In genomic region chr11:2933376-2934056, GRCh38 we compare ENCODE assay signal across 8 cellular contexts. TPM values are rescaled to one million over a fixed set of nuclear protein-coding genes. Genes with fewer than 3 reads are reported as not detected.
DNase-seq lines count a peak whose midpoint lies in the region; ATAC-seq and TF ChIP-seq lines count a peak whose summit lies in the region.

No MANE protein-coding gene starts in this region.

- peaks cover 16% of the 10 kb centered on the region for H3K9me3 Mint-ChIP-seq in activated naive CD4-positive, alpha-beta T cell treated with anti-CD3 and anti-CD28 coated beads, Interleukin-2, amount 10 ng/mL, durations not matched to agents 7 days and 5 days

- H3K36me3 ChIP-seq in heart right ventricle: no peaks in the 10 kb centered on the region

- H3K27ac Mint-ChIP-seq in activated naive CD4-positive, alpha-beta T cell treated with anti-CD3 and anti-CD28 coated beads, Interleukin-2, amount 10 ng/mL, durations not matched to agents 7 days and 5 days: peak overlapping the region; percentile 72

- peaks cover 0 to 28% (median 21%) of the 10 kb centered on the region in 7 donors for H3K27me3 ChIP-seq in heart right ventricle

- intact Hi-C loops in heart right ventricle (cut with DNase I): no loop called here

- DNase-seq in GM12865 (ENCODE audit: low read depth) (peak; percentile 58), NCI-H2029 (lab: John Stamatoyannopoulos, UW) (peak; percentile 92), heart right ventricle (peak; percentile 39 to 68), GM19238 (ENCODE audit: insufficient read length, low spot score) (no peak)
- peak; percentile 71 for DNase-seq in activated naive CD4-positive, alpha-beta T cell treated with anti-CD3 and anti-CD28 coated beads, Interleukin-2, amount 10 ng/mL, durations not matched to agents 7 days and 5 days
- DNase-seq in stimulated activated CD8-positive, alpha-beta memory T cell treated with anti-CD3 and anti-CD28 coated beads, Interleukin-2, amount 100 ng/mL, for 48 hours (ENCODE audit: low read depth in 2 of 2): peak; percentile 38 to 40

- peaks cover 8 to 39% (median 20%) of the 10 kb centered on the region in 9 donors for H3K4me1 ChIP-seq in heart right ventricle

- peaks cover 50% of the 10 kb centered on the region for H3K27me3 Mint-ChIP-seq in activated naive CD4-positive, alpha-beta T cell treated with anti-CD3 and anti-CD28 coated beads, Interleukin-2, amount 10 ng/mL, durations not matched to agents 7 days and 5 days

- H3K9me3 ChIP-seq in heart right ventricle: peaks cover 0 to 15% (median 5%) of the 10 kb centered on the region in 11 donors

- H3K4me3 ChIP-seq in GM12865 (ENCODE audit: low read depth, low read length) (no peak overlapping the region), heart right ventricle (no peak overlapping the region)

- 46 to 54% methylated on average over 12 of the region's 12 CpGs for WGBS in heart right ventricle, 2 donors

- CTCF ChIA-PET in activated naive CD4-positive, alpha-beta T cell treated with anti-CD3 and anti-CD28 coated beads, Interleukin-2, amount 10 ng/mL, durations not matched to agents 7 days and 5 days (lab: Charles Lee): interaction anchor here (0.6 to 5.4 kb wide), 5 partner anchors 10 to 815 kb away, joined by 3 to 36 read pairs (median 3); no protein-coding TSS in a partner anchor

- peak overlapping the region in 1 of 10 donors; percentile 71 for H3K27ac ChIP-seq in heart right ventricle

- H3K4me3 Mint-ChIP-seq in activated naive CD4-positive, alpha-beta T cell treated with anti-CD3 and anti-CD28 coated beads, Interleukin-2, amount 10 ng/mL, durations not matched to agents 7 days and 5 days: no peak overlapping the region

- peaks cover 12% of the 10 kb centered on the region for H3K36me3 Mint-ChIP-seq in activated naive CD4-positive, alpha-beta T cell treated with anti-CD3 and anti-CD28 coated beads, Interleukin-2, amount 10 ng/mL, durations not matched to agents 7 days and 5 days

- H3K4me1 Mint-ChIP-seq in activated naive CD4-positive, alpha-beta T cell treated with anti-CD3 and anti-CD28 coated beads, Interleukin-2, amount 10 ng/mL, durations not matched to agents 7 days and 5 days: peaks cover 29% of the 10 kb centered on the region

- TF ChIP-seq CTCF in GM12865 (IDR thresholded peaks at IDR 0.05; ENCODE audit: insufficient read depth, low read depth, low read length, missing control alignments): no peak
- no peak for TF ChIP-seq CTCF in heart right ventricle (IDR thresholded peaks at IDR 0.05)

- ATAC-seq in heart right ventricle (peak; percentile 7 to 54 (median 42)), HG03095 (IDR thresholded peaks at IDR 0.05; ENCODE audit: unreplicated experiment) (no peak), HG02571 (IDR thresholded peaks at IDR 0.05; ENCODE audit: unreplicated experiment) (no peak)

RNA-seq across cellular contexts. Expression of gene PHLDA2, which starts 4.3 kb away (rescaled TPM):
- 1 to 10 TPM in 3 of 10 donors, under 1 TPM in 6, not detected in 1; 0.39 to 2.8 (median 0.80) TPM for total RNA-seq in heart right ventricle
- 10 to 100 TPM in 1 of 2 donors, 1 to 10 TPM in 1; 1.6 to 14.2 TPM for polyA plus RNA-seq in heart right ventricle

RNA-seq across cellular contexts. Expression of gene CDKN1C, which starts 47.9 kb away (rescaled TPM):
- 10 to 100 TPM; 16.9 to 48.0 (median 25.4) TPM for total RNA-seq in heart right ventricle
- polyA plus RNA-seq in heart right ventricle: 10 to 100 TPM; 50.3 to 55.3 TPM

RNA-seq across cellular contexts. Expression of gene NAP1L4, which starts 58.6 kb away (rescaled TPM):
- 100 to 1,000 TPM; 167 to 233 (median 191) TPM for total RNA-seq in heart right ventricle
- polyA plus RNA-seq in heart right ventricle: 100 to 1,000 TPM in 1 of 2 donors, 10 to 100 TPM in 1; 98.5 to 102 TPM

Comparison
In these comparisons a context has a peak if more than half of its experiments do, and no peak if none do; other contexts are left out.
1. ATAC-seq: peak in heart right ventricle (8 of 8); none in HG03095 (single experiment) and HG02571 (single experiment).